8 cellular contexts compared by ENCODE assay signal in genomic region chr3:148433665-148434064, GRCh38.
"Had no signal": no experiment of that assay in that cellular context is flagged by ENCODE, and none has a peak within 500 bp of the region (broad histone marks: within the 10 kb centered on the region; RNA-seq: fewer than 3 reads in every experiment).

No MANE protein-coding gene starts in this region.

- H3K4me1 ChIP-seq: HAP-1 had no signal

- H2AFZ ChIP-seq: GM23248 had no signal

- H3K9me3 ChIP-seq: HAP-1 had no signal

- H3K27ac ChIP-seq: GM23248, HL-60 had no signal

- DNase-seq: GM23248, GOT3, H7, HFFc6 had no signal

- H3K4me3 ChIP-seq: GM23248, HAP-1 had no signal

- H3K36me3 ChIP-seq: HAP-1 had no signal

- ATAC-seq: HCT116, HepG2 had no signal
